ENCODE assay signal across 8 cellular contexts in genomic region chrX:8738588-8739189, GRCh38. TPM values are rescaled to one million over a fixed set of nuclear protein-coding genes. Genes with fewer than 3 reads are reported as not detected.
DNase-seq lines count a peak whose midpoint lies in the region; ATAC-seq, FAIRE-seq and TF ChIP-seq lines count a peak whose summit lies in the region.

No MANE protein-coding gene starts in this region.

- no peak overlapping the region for H3K4me3 Mint-ChIP-seq in chondrocyte (ENCODE audit: unreplicated experiment)

- no peaks in the 10 kb centered on the region for H3K4me1 Mint-ChIP-seq in chondrocyte (ENCODE audit: low read depth)

- no peaks in the 10 kb centered on the region for H3K9me3 ChIP-seq in mucosa of descending colon

- peak; percentile 41 for DNase-seq in DMS79 treated with DMSO at 0.1 percent for 48 hours (lab: John Stamatoyannopoulos, UW)
- no peak for DNase-seq in HFF-Myc (ENCODE audit: extremely low read depth, low read depth)
- no peak for DNase-seq in RCC 7860 (ENCODE audit: low spot score)
- no peak for DNase-seq in chondrocyte (ENCODE audit: low spot score)
- peak in 1 of 3 donors; percentile 56 for DNase-seq in mucosa of descending colon
- DNase-seq in activated CD4-positive, CD25-positive, alpha-beta regulatory T cell treated with anti-CD3 and anti-CD28 coated beads, Interleukin-2, amount 50 U/mL, for 72 hours = no peak

- peak; percentile 5 for FAIRE-seq in RCC 7860 (lab: Jason Lieb, UNC)

- H3K27me3 Mint-ChIP-seq in chondrocyte (ENCODE audit: low read depth) = peaks cover 19% of the 10 kb centered on the region

- H3K4me1 ChIP-seq in mucosa of descending colon (ENCODE audit: low read depth) = no peaks in the 10 kb centered on the region

- no peak overlapping the region for H3K27ac Mint-ChIP-seq in chondrocyte (ENCODE audit: unreplicated experiment)

- no peaks in the 10 kb centered on the region for H3K36me3 ChIP-seq in mucosa of descending colon (ENCODE audit: low read depth)

- H3K36me3 Mint-ChIP-seq in chondrocyte (ENCODE audit: low read depth) = no peaks in the 10 kb centered on the region

- no peak overlapping the region for H3K4me3 ChIP-seq in HFF-Myc (replicated peaks; ENCODE audit: low read depth, low read length)
- no peak overlapping the region for H3K4me3 ChIP-seq in mucosa of descending colon

- peak; percentile 50 for TF ChIP-seq CTCF in HFF-Myc (IDR thresholded peaks at IDR 0.05; ENCODE audit: low read depth, low read length, missing control alignments)
- TF ChIP-seq CTCF in chondrocyte (IDR thresholded peaks at IDR 0.05) = peak; percentile 85
- TF ChIP-seq CTCF in mucosa of descending colon (IDR thresholded peaks at IDR 0.05) = no peak

- intact Hi-C loops in mucosa of descending colon (cut with DNase I, micrococcal nuclease) = loop anchor here (10.0 kb wide), 1 partner anchor 744 kb away; no protein-coding TSS in a partner anchor

- H3K9me3 Mint-ChIP-seq in chondrocyte (ENCODE audit: low read depth) = no peaks in the 10 kb centered on the region

- ATAC-seq in mucosa of descending colon = peak; percentile 33
- no peak for ATAC-seq in GM21825 (IDR thresholded peaks at IDR 0.05; ENCODE audit: unreplicated experiment)
- no peak for ATAC-seq in HG03521 (IDR thresholded peaks at IDR 0.05; ENCODE audit: unreplicated experiment)

RNA-seq across cellular contexts. Expression of gene ANOS1, which starts 6.8 kb away (rescaled TPM):
- total RNA-seq in chondrocyte (9.6 to 23.1 TPM (median 22.3 TPM) in 3 replicates), mucosa of descending colon (under 1 TPM; 0.14 to 0.48 (median 0.41) TPM)
